8 cellular contexts compared by ENCODE assay signal in the genomic region with DNA sequence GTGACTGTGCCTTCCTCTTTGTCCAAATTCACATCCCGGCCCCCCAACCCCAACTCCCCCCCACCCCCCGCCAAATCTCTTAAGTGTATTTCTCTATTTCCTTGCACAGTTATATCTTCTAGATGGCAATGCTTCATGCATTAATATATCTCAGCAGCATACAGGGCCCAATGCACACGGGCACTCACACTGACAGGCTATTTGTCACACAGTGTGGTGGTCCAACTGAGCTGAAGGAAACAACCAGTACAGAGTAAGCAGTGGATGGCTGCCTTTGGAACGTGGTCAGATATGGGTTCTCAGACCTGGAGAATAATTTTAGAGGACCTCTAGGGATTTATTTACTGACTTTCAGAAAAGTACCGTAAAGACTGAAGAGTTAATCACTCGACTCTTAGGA. TPM values are rescaled to one million over a fixed set of nuclear protein-coding genes. Genes with fewer than 3 reads are reported as not detected.
DNase-seq lines count a peak whose midpoint lies in the region; ATAC-seq and TF ChIP-seq lines count a peak whose summit lies in the region.

No MANE protein-coding gene starts in this region.

- H2AK9ac ChIP-seq in IMR-90 (replicated peaks; ENCODE audit: low read depth, low read length, poor library complexity), result peak overlapping the region; percentile 91

- no peak for TF ChIP-seq CTCF in CD14-positive monocyte (IDR thresholded peaks at IDR 0.05)
- TF ChIP-seq CTCF in IMR-90 (conservative IDR thresholded peaks at IDR 0.05; ENCODE audit: low read depth, low read length), result no peak
- TF ChIP-seq CTCF in coronary artery (IDR thresholded peaks at IDR 0.05), result no peak

- intact Hi-C loops in CD14-positive monocyte (cut with micrococcal nuclease) (loop anchor here (5.0 to 10.0 kb wide), 5 partner anchors 91 to 509 kb away; a partner anchor contains a TSS), IMR-90 (cut with micrococcal nuclease) (loop anchor here (5.0 kb wide), 1 partner anchor 507 kb away; a partner anchor contains a TSS)

- no peak for ATAC-seq in IMR-90 (ENCODE audit: low read depth)

- no peak overlapping the region for H3K4me3 Mint-ChIP-seq in CD14-positive monocyte

- peak overlapping the region; percentile 93 to 97 (median 96) for H3K27ac Mint-ChIP-seq in CD14-positive monocyte

- peak overlapping the region; percentile 98 for H2AFZ ChIP-seq in IMR-90 (replicated peaks; ENCODE audit: low read length, poor library complexity)

- H3K4me3 ChIP-seq in IMR-90 (ENCODE audit: insufficient read depth, low read depth, low read length) (peak overlapping the region; percentile 89), coronary artery (peak overlapping the region; percentile 74)

- peak overlapping the region; percentile 82 to 86; a peak in 3 of 4 replicates for H4K8ac ChIP-seq in IMR-90 (ENCODE audit: low read depth in 2 of 2, low read length in 2 of 2)

- no peak overlapping the region for H2BK5ac ChIP-seq in IMR-90 (ENCODE audit: low read depth, low read length, poor library complexity, severe bottlenecking)

- peak overlapping the region; percentile 92 for H3K23ac ChIP-seq in IMR-90 (ENCODE audit: low read depth, low read length)

- peaks cover 18 to 24% of the 10 kb centered on the region in 2 experiments for H3K79me1 ChIP-seq in IMR-90 (ENCODE audit: low read depth in 1 of 2, low read length in 2 of 2)

- H3K27ac ChIP-seq in IMR-90 (ENCODE audit: insufficient read depth, low read length) (peak overlapping the region; percentile 78), coronary artery (peak overlapping the region; percentile 78 to 83)

- 0 out of 2 replicates have a peak overlapping the region, but pooled peaks have one; percentile 91 for H3K56ac ChIP-seq in IMR-90 (ENCODE audit: extremely low read depth, insufficient read depth, low read length)

- CTCF ChIA-PET in IMR-90 (lab: Yijun Ruan, JAX), result no interaction called here

- no peak overlapping the region for H2BK120ac ChIP-seq in IMR-90 (ENCODE audit: low read depth, low read length)

- in situ Hi-C loops in IMR-90 (cut with MboI; ENCODE audit: low sequenced_read_pairs), result loop anchor here (10.0 to 25.0 kb wide), 2 partner anchors 442 to 509 kb away; a partner anchor contains a TSS

- H3K27me3 ChIP-seq in IMR-90 (ENCODE audit: control insufficient read depth, insufficient read depth, low read length), result no peaks in the 10 kb centered on the region

- peak overlapping the region; percentile 82 for H3K4ac ChIP-seq in IMR-90 (ENCODE audit: low read depth, low read length)

- H3K36me3 ChIP-seq in IMR-90 (ENCODE audit: control insufficient read depth, insufficient read depth, low read length), result no peaks in the 10 kb centered on the region; the same call in 1 of the 2 replicates

- H3K9ac ChIP-seq in IMR-90 (ENCODE audit: low read depth, low read length), result peak overlapping the region; percentile 95

- H3K4me1 Mint-ChIP-seq in CD14-positive monocyte, result peaks cover 8% of the 10 kb centered on the region

- no TSS peak for BruUV-seq in IMR-90 (replicated peaks; lab: Mats Ljungman, UMichigan)

- DNase-seq in CD14-positive monocyte (ENCODE audit: low spot score) (no peak), IMR-90 (no peak), coronary artery (ENCODE audit: low spot score) (no peak), myocyte (ENCODE audit: low read depth) (peak; percentile 6), NCI-H187 (lab: John Stamatoyannopoulos, UW) (no peak), NCI-H146 (lab: John Stamatoyannopoulos, UW) (no peak)
- DNase-seq in activated T-cell treated with anti-CD3 and anti-CD28 coated beads, Interleukin-2, amount 50 U/mL, for 1 hour, result no peak
- no peak for DNase-seq in stimulated activated naive CD4-positive, alpha-beta T cell treated with Interleukin-2 at 50 U/mL for 16 hours (lab: John Stamatoyannopoulos, UW)

- H2BK20ac ChIP-seq in IMR-90 (ENCODE audit: low read depth, low read length), result no peak overlapping the region

- TF ChIP-seq RAD21 in IMR-90 (IDR thresholded peaks at IDR 0.05; ENCODE audit: low read length), result no peak

- H3K27me3 Mint-ChIP-seq in CD14-positive monocyte (ENCODE audit: low read depth in 3 of 3), result peaks cover 0 to 4% (median 2%) of the 10 kb centered on the region in 3 donors

- TF ChIP-seq POLR2A in IMR-90 (IDR thresholded peaks at IDR 0.05; ENCODE audit: low read depth, low read length), result no peak

- no peaks in the 10 kb centered on the region for H4K20me1 ChIP-seq in IMR-90 (ENCODE audit: insufficient read depth, low read length)

- H3K18ac ChIP-seq in IMR-90 (ENCODE audit: low read depth, low read length), result no peak overlapping the region; the same call in 1 of the 2 replicates

- peak overlapping the region; percentile 83; the same call in 1 of the 2 replicates for H2AK5ac ChIP-seq in IMR-90 (ENCODE audit: low read depth, low read length)

- POLR2A ChIA-PET in IMR-90 (lab: Charles Lee; ENCODE audit: unreplicated experiment), result interaction anchor here (0.5 kb wide), 1 partner anchor 404 kb away, joined by 3 read pairs; no protein-coding TSS in a partner anchor

- H3K36me3 Mint-ChIP-seq in CD14-positive monocyte, result peaks cover 16 to 18% of the 10 kb centered on the region in 2 donors

- peak overlapping the region; percentile 58 for H4K5ac ChIP-seq in IMR-90 (ENCODE audit: low read depth, low read length)

- peaks cover 0 to 16% (median 2%) of the 10 kb centered on the region in 7 donors for H3K9me3 Mint-ChIP-seq in CD14-positive monocyte

- peak overlapping the region; percentile 47; the same call in 1 of the 2 replicates for H4K91ac ChIP-seq in IMR-90 (ENCODE audit: insufficient read depth, low read depth, low read length)

- 0 out of 2 replicates have a peak overlapping the region, but pooled peaks have one; percentile 70 for H3K14ac ChIP-seq in IMR-90 (replicated peaks; ENCODE audit: low read depth, low read length)

- H3K4me2 ChIP-seq in IMR-90 (ENCODE audit: low read depth, low read length), result peak overlapping the region; percentile 99

- WGBS in IMR-90 (ENCODE audit: extremely low coverage in 2 of 2, insufficient read length in 1 of 2), 2 experiments, result no CpG with 5 or more reads among the region's 6 CpGs

- H2BK15ac ChIP-seq in IMR-90 (ENCODE audit: low read depth, low read length), result no peak overlapping the region

- dilution Hi-C loops in IMR-90 (cut with HindIII; ENCODE audit: low sequenced_read_pairs, unreplicated experiment), result no loop called here

- H3K9me1 ChIP-seq in IMR-90 (ENCODE audit: insufficient read depth, low read length), result no peaks in the 10 kb centered on the region

- H3K9me3 ChIP-seq in IMR-90 (ENCODE audit: control insufficient read depth, insufficient read depth, low read length), result no peaks in the 10 kb centered on the region

- no peaks in the 10 kb centered on the region for H3K4me1 ChIP-seq in IMR-90 (ENCODE audit: control insufficient read depth, insufficient read depth, low read length)

TF ChIP-seq in IMR-90, 13 proteins besides CTCF, POLR2A, EP300 and RAD21:
- no peak for TF ChIP-seq NFE2L2 (IDR thresholded peaks at IDR 0.05; ENCODE audit: low read depth, low read length)
- TF ChIP-seq BHLHE40 (IDR thresholded peaks at IDR 0.05; ENCODE audit: low read depth, low read length), result no peak
- TF ChIP-seq MXI1 (IDR thresholded peaks at IDR 0.05; ENCODE audit: borderline replicate concordance, low read depth, low read length), result no peak
- no peak for TF ChIP-seq CEBPB (IDR thresholded peaks at IDR 0.05; ENCODE audit: low read depth, low read length)
- TF ChIP-seq RCOR1 (IDR thresholded peaks at IDR 0.05; ENCODE audit: insufficient replicate concordance, low read length), result no peak
- TF ChIP-seq, protein P1, sequence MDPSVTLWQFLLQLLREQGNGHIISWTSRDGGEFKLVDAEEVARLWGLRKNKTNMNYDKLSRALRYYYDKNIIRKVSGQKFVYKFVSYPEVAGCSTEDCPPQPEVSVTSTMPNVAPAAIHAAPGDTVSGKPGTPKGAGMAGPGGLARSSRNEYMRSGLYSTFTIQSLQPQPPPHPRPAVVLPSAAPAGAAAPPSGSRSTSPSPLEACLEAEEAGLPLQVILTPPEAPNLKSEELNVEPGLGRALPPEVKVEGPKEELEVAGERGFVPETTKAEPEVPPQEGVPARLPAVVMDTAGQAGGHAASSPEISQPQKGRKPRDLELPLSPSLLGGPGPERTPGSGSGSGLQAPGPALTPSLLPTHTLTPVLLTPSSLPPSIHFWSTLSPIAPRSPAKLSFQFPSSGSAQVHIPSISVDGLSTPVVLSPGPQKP (IDR thresholded peaks at IDR 0.05; ENCODE audit: borderline replicate concordance, low read depth, low read length), result no peak
- TF ChIP-seq FOS (IDR thresholded peaks at IDR 0.05; ENCODE audit: low read depth, low read length), result no peak
- no peak for TF ChIP-seq MAZ (IDR thresholded peaks at IDR 0.05; ENCODE audit: borderline replicate concordance, low read depth, low read length)
- no peak for TF ChIP-seq MAFK (IDR thresholded peaks at IDR 0.05; ENCODE audit: low read depth, low read length)
- no peak for TF ChIP-seq CHD1 (IDR thresholded peaks at IDR 0.05; ENCODE audit: low read depth, low read length)
- TF ChIP-seq, protein P2, sequence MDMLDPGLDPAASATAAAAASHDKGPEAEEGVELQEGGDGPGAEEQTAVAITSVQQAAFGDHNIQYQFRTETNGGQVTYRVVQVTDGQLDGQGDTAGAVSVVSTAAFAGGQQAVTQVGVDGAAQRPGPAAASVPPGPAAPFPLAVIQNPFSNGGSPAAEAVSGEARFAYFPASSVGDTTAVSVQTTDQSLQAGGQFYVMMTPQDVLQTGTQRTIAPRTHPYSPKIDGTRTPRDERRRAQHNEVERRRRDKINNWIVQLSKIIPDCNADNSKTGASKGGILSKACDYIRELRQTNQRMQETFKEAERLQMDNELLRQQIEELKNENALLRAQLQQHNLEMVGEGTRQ (IDR thresholded peaks at IDR 0.05; ENCODE audit: low read depth, low read length), result no peak
- TF ChIP-seq SMC3 (IDR thresholded peaks at IDR 0.05; ENCODE audit: low read depth, low read length), result no peak
- no peak for TF ChIP-seq RFX5 (IDR thresholded peaks at IDR 0.05; ENCODE audit: low read depth, low read length)
TF ChIP-seq in IMR-90: peak in this region for 0.

RNA-seq across cellular contexts. Expression of a gene that starts 0.7 kb away (rescaled TPM):
- 10 to 100 TPM; 13.7 to 21.2 TPM for polyA plus RNA-seq in CD14-positive monocyte
- 47.5 and 49.5 TPM in 2 replicates for total RNA-seq in IMR-90 (2012; rRNA removed)
- 16.8 and 19.9 TPM in 2 replicates for polyA plus RNA-seq in IMR-90 (2012; rRNA removed)
- 3.0 and 7.7 TPM in 2 replicates for polyA plus RNA-seq in IMR-90 (2012; cell fraction: cytosol; rRNA removed)
- 4.5 and 50.1 TPM in 2 replicates for polyA plus RNA-seq in IMR-90 (2012; cell fraction: nucleus; rRNA removed; ENCODE audit: low replicate concordance)
- 43.4 and 43.5 TPM in 2 replicates for total RNA-seq in myocyte
- polyA plus RNA-seq in myocyte (2012), result 17.3 TPM

RNA-seq across cellular contexts. Expression of a gene that starts 34.5 kb away (rescaled TPM):
- not detected for polyA plus RNA-seq in CD14-positive monocyte
- total RNA-seq in IMR-90 (2012; rRNA removed), result not detected in 2 replicates
- not detected in 2 replicates for polyA plus RNA-seq in IMR-90 (2012; rRNA removed)
- polyA plus RNA-seq in IMR-90 (2012; cell fraction: cytosol; rRNA removed), result not detected in 2 replicates
- not detected in 2 replicates for polyA plus RNA-seq in IMR-90 (2012; cell fraction: nucleus; rRNA removed; ENCODE audit: low replicate concordance)
- not detected in 2 replicates for total RNA-seq in myocyte
- not detected for polyA plus RNA-seq in myocyte (2012)
